In genomic region chr14:101355284-101355683, GRCh38 we compare ENCODE assay signal across 24 cellular contexts.
DNase-seq lines count a peak whose midpoint lies in the region; ATAC-seq and TF ChIP-seq lines count a peak whose summit lies in the region.
"Had no signal": no experiment of that assay in that cellular context is flagged by ENCODE, and none has a peak within 500 bp of the region (broad histone marks: within the 10 kb centered on the region; RNA-seq: fewer than 3 reads in every experiment).

No MANE protein-coding gene starts in this region.

- H3K36me3 ChIP-seq in Peyer's patch (no peaks in the 10 kb centered on the region), endodermal cell (ENCODE audit: control insufficient read depth, insufficient read depth, low read length) (no peaks in the 10 kb centered on the region)
- H3K36me3 ChIP-seq: BLaER1, MG63, SJSA1 had no signal

- H3K27ac Mint-ChIP-seq in endodermal cell (no peak overlapping the region), osteocyte (ENCODE audit: unreplicated experiment) (no peak overlapping the region)

- DNase-seq in Peyer's patch (peak in 2 of 3 donors; percentile 2 to 18), endodermal cell (peak; percentile 6), osteocyte (ENCODE audit: extremely low spot score, unreplicated experiment) (peak; percentile 71), ureter (ENCODE audit: low spot score) (peak; percentile 18), T1000 (lab: John Stamatoyannopoulos, UW) (no peak), LoVo (ENCODE audit: low spot score) (no peak)
- DNase-seq: CD4-positive, CD25-positive, alpha-beta regulatory T cell; DMS153; GM23248; H7; KBM-7; MG63; NCI-H1105 treated with DMSO at 0.1 percent for 48 hours; NCI-H146; NCI-H1930; NCI-H446 treated with DMSO at 0.1 percent for 48 hours; NCI-H526; NCI-H82; PC-9; Right ventricle myocardium superior; RPMI8226 had no signal

- H3K27ac ChIP-seq in Peyer's patch (no peak overlapping the region), endodermal cell (ENCODE audit: low read depth, low read length) (no peak overlapping the region)
- H3K27ac ChIP-seq: BLaER1, GM23248, PC-9, SJSA1 had no signal

- H3K4me1 Mint-ChIP-seq in endodermal cell (peaks cover 9% of the 10 kb centered on the region), osteocyte (ENCODE audit: unreplicated experiment) (no peaks in the 10 kb centered on the region)
- H3K4me1 Mint-ChIP-seq: CD4-positive, CD25-positive, alpha-beta regulatory T cell had no signal

- ATAC-seq in HG02885 (IDR thresholded peaks at IDR 0.05; ENCODE audit: poor library complexity, unreplicated experiment): no peak

- no peak for TF ChIP-seq POLR2A in Peyer's patch (IDR thresholded peaks at IDR 0.05)

- no peak overlapping the region for H3K9ac ChIP-seq in endodermal cell (ENCODE audit: extremely low read depth, low read length, poor library complexity, severe bottlenecking)
- H3K9ac ChIP-seq: BLaER1, GM23248 had no signal

- peaks cover 0 to 7% (median 0%) of the 10 kb centered on the region in 4 donors for H3K4me1 ChIP-seq in Peyer's patch
- peaks cover 4% of the 10 kb centered on the region for H3K4me1 ChIP-seq in endodermal cell (ENCODE audit: control insufficient read depth, insufficient read depth, low read length)
- H3K4me1 ChIP-seq: SJSA1 had no signal

- H3K9me3 Mint-ChIP-seq in endodermal cell (peaks cover 28% of the 10 kb centered on the region), osteocyte (ENCODE audit: unreplicated experiment) (peaks cover 26% of the 10 kb centered on the region)

- H3K36me3 Mint-ChIP-seq in endodermal cell (ENCODE audit: low read depth): peaks cover 4% of the 10 kb centered on the region
- H3K36me3 Mint-ChIP-seq in osteocyte (ENCODE audit: unreplicated experiment): no peaks in the 10 kb centered on the region

- WGBS in endodermal cell (ENCODE audit: insufficient coverage in 1 of 2, insufficient read length in 1 of 2), 2 experiments: 89 to 93% methylated on average over 5 of the region's 5 CpGs

- H3K9me3 ChIP-seq in Peyer's patch: no peaks in the 10 kb centered on the region
- H3K9me3 ChIP-seq in endodermal cell (ENCODE audit: control insufficient read depth, low read length): peaks cover 20% of the 10 kb centered on the region
- H3K9me3 ChIP-seq: MG63, SJSA1 had no signal

- no peak overlapping the region for H3K4me3 ChIP-seq in Peyer's patch
- no peak overlapping the region for H3K4me3 ChIP-seq in endodermal cell (ENCODE audit: low read length)
- H3K4me3 ChIP-seq: BLaER1, GM23248, MG63, PC-9, SJSA1 had no signal

- no peak for TF ChIP-seq CTCF in Peyer's patch (IDR thresholded peaks at IDR 0.05)
- no peak for TF ChIP-seq CTCF in endodermal cell (conservative IDR thresholded peaks at IDR 0.05)
- TF ChIP-seq CTCF in osteocyte (IDR thresholded peaks at IDR 0.05): no peak

- H3K27me3 ChIP-seq in Peyer's patch: no peaks in the 10 kb centered on the region
- no peaks in the 10 kb centered on the region for H3K27me3 ChIP-seq in endodermal cell (ENCODE audit: control insufficient read depth, insufficient read depth, low read length, poor library complexity, severe bottlenecking)
- H3K27me3 ChIP-seq: BLaER1, MG63, SJSA1 had no signal

- peaks cover 15% of the 10 kb centered on the region for H3K27me3 Mint-ChIP-seq in endodermal cell (ENCODE audit: insufficient read depth)
- H3K27me3 Mint-ChIP-seq in osteocyte (ENCODE audit: unreplicated experiment): no peaks in the 10 kb centered on the region
- H3K27me3 Mint-ChIP-seq: CD4-positive, CD25-positive, alpha-beta regulatory T cell had no signal

- H3K4me3 Mint-ChIP-seq in endodermal cell (no peak overlapping the region), osteocyte (ENCODE audit: unreplicated experiment) (no peak overlapping the region)
- H3K4me3 Mint-ChIP-seq: CD4-positive, CD25-positive, alpha-beta regulatory T cell had no signal

Comparison
In these comparisons a context has a peak if more than half of its experiments do, and no peak if none do; other contexts are left out.
1. DNase-seq: peak in Peyer's patch (2 of 3), endodermal cell (single experiment), osteocyte (single experiment) and ureter (single experiment); none in T1000 (single experiment) and LoVo (single experiment).